ENCODE assay signal across 8 cellular contexts in the genomic region with DNA sequence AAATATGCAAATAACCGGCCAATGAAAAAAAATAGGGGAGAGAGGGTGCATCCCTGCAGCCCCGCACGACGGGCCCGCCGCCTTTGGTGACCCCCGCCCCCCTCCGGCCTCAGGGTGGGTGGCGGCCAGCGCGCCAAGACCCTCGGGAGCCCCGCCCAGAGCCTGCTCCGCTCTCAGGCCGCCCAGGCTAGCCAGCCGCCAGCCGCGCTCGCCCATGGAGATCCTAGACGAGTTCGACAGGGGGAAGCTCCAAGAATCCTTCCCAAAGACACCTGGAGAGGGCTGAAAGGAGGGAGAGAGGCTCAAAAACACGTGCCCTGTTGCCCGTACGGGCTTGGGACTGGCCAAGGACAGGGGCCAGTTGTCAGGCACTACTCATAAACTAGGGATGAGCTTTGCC.
"Had no signal": no experiment of that assay in that cellular context is flagged by ENCODE, and none has a peak within 500 bp of the region (broad histone marks: within the 10 kb centered on the region; RNA-seq: fewer than 3 reads in every experiment).

No MANE protein-coding gene starts in this region.

- FAIRE-seq: H54, HTR-8/SVneo, K562 had no signal

- H3K27ac Mint-ChIP-seq: HFFc6 had no signal

- ATAC-seq: HCT116, K562 had no signal

- H3K4me1 ChIP-seq: HAP-1 had no signal

- H3K36me3 ChIP-seq: HAP-1 had no signal

- DNase-seq: GOT3, HFFc6, IMR-90 had no signal

- H3K4me3 ChIP-seq: HAP-1, K562 had no signal

- H3K4me3 Mint-ChIP-seq: HFFc6 had no signal

- H3K9me3 ChIP-seq: HAP-1 had no signal
